Comparison of ENCODE assay signal across 23 cellular contexts in the genomic region with DNA sequence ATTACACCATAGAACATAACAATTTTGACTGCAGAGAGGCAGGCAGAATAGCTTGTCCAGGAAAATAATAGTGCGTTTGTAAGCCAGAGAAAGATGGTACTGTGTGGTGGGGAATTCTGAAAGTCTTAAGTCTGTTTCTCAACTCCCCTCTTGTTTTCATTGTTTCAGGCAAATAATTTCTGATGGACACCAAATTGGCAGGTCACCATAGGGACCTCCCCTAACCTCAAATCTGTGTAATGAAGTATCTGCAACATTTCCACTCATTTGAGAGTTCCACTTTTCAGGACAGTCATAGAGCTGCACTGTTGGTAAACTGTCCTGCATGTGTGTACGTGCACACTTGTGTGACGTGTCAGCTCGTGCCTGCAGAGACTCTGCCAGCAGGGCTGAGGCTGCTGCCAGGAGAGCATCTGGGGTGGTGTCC.
DNase-seq lines count a peak whose midpoint lies in the region; TF ChIP-seq lines count a peak whose summit lies in the region.
"Had no signal": no experiment of that assay in that cellular context is flagged by ENCODE, and none has a peak within 500 bp of the region (broad histone marks: within the 10 kb centered on the region; RNA-seq: fewer than 3 reads in every experiment).

No MANE protein-coding gene starts in this region.

- TF ChIP-seq POLR2A in Peyer's patch (IDR thresholded peaks at IDR 0.05): no peak

- peaks cover 0 to 37% (median 0%) of the 10 kb centered on the region in 4 donors for H3K4me1 ChIP-seq in Peyer's patch

- H3K27me3 ChIP-seq in Peyer's patch: no peaks in the 10 kb centered on the region
- H3K27me3 ChIP-seq in layer of hippocampus (ENCODE audit: control insufficient read depth, insufficient read depth, low read length): no peaks in the 10 kb centered on the region
- H3K27me3 ChIP-seq: heart right ventricle, stomach had no signal

- no peaks in the 10 kb centered on the region for H3K9me3 ChIP-seq in Peyer's patch
- H3K9me3 ChIP-seq: BLaER1 treated with 17β-estradiol and CSF1 and Interleukin-3, amounts not matched to agents 10 nM and 100 nM; heart right ventricle; stomach had no signal

- H3K4me3 ChIP-seq in Peyer's patch: no peak overlapping the region
- H3K4me3 ChIP-seq: BLaER1 treated with 17β-estradiol and CSF1 and Interleukin-3, amounts not matched to agents 10 nM and 100 nM; heart right ventricle; K562; stomach had no signal

- in situ Hi-C loops in GM13977 (cut with MboI; ENCODE audit: low pct_unique_long_range_greater_than_20kb, low sequenced_read_pairs, unreplicated experiment): no loop called here

- DNase-seq in Peyer's patch (peak in 1 of 3 donors; percentile 59), substantia nigra (lab: John Stamatoyannopoulos, UW) (peak in 11 of 49 donors; percentile 15 to 54 (median 33)), GM13977 (ENCODE audit: low spot score) (no peak), HUDEP-2 (lab: John Stamatoyannopoulos, UW; ENCODE audit: unreplicated experiment in 76 of 76) (no peak), NCI-H82 treated with DMSO at 0.1 percent for 48 hours (lab: John Stamatoyannopoulos, UW; ENCODE audit: unreplicated experiment) (no peak)
- DNase-seq: activated CD4-positive, alpha-beta T cell treated with anti-CD3 and anti-CD28 coated beads for 48 hours; activated gamma-delta T cell treated with Interleukin-2 at 50 U/mL for 16 hours; activated naive CD8-positive, alpha-beta T cell treated with anti-CD3 and anti-CD28 coated beads, Interleukin-2, amount 50 U/mL, for 24 hours; activated T-cell treated with anti-CD3 and anti-CD28 coated beads, Interleukin-2, amount 50 U/mL, for 1 hour; HCEC 1CT; heart right ventricle; natural killer cell; NCI-H2029; NCI-H226; NCI-H748 treated with DMSO at 0.1 percent for 48 hours; occipital lobe; RPMI8226; stimulated activated CD4-positive, alpha-beta T cell treated with anti-CD3 and anti-CD28 coated beads, Interleukin-2, amount 100 ng/mL, for 24 hours; stomach had no signal

- peak overlapping the region in 3 of 4 donors; percentile 49 to 77 (median 74) for H3K27ac ChIP-seq in Peyer's patch
- H3K27ac ChIP-seq in cingulate gyrus (ENCODE audit: low read depth, low read length): peak overlapping the region; percentile 63
- peak overlapping the region; percentile 76 for H3K27ac ChIP-seq in layer of hippocampus (ENCODE audit: low read depth, low read length)
- H3K27ac ChIP-seq in substantia nigra (ENCODE audit: low read depth, low read length, poor library complexity, severe bottlenecking): peak overlapping the region; percentile 77
- H3K27ac ChIP-seq: BLaER1 treated with 17β-estradiol and CSF1 and Interleukin-3, amounts not matched to agents 10 nM and 100 nM; heart right ventricle had no signal

- H3K36me3 ChIP-seq in Peyer's patch: no peaks in the 10 kb centered on the region
- H3K36me3 ChIP-seq: BLaER1 treated with 17β-estradiol and CSF1 and Interleukin-3, amounts not matched to agents 10 nM and 100 nM; heart right ventricle; stomach had no signal

- TF ChIP-seq CTCF in Peyer's patch (IDR thresholded peaks at IDR 0.05): no peak
- no peak for TF ChIP-seq CTCF in GM13977 (IDR thresholded peaks at IDR 0.05; ENCODE audit: extremely low read depth, insufficient read depth, missing control alignments)
